8 cellular contexts compared by ENCODE assay signal in the genomic region with DNA sequence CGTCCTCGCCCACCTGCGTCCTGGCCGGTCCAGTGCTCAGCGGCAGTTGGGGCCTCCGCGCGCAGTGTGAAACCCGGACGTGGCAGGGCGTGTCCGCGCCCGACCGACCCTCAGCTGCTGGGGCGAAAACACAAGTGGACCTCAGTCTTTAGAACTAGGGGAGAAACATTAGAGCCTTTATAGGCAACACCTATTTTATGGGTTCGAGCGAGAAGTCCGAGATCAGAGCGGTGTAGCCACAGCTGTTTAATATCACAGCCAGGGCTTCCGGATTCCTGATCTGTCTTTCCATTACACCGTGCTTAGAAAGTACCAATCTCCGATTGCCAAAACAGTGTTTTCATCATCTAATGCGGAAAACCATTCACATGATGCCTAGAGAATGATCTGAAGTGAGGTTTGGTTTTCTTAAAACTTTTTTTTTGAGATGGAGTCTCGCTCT. TPM values are rescaled to one million over a fixed set of nuclear protein-coding genes. Genes with fewer than 3 reads are reported as not detected.
A peak's percentile ranks its signal among the peaks of the same experiment; 100 is the strongest.
DNase-seq lines count a peak whose midpoint lies in the region; ATAC-seq and TF ChIP-seq lines count a peak whose summit lies in the region.

No MANE protein-coding gene starts in this region.

- H3K36me3 ChIP-seq in iPS DF 6.9 (ENCODE audit: control insufficient read depth, insufficient read depth, low read length): peaks cover 5% of the 10 kb centered on the region; the same call in 1 of the 2 replicates
- H3K36me3 ChIP-seq in spleen: peaks cover 0 to 29% (median 5%) of the 10 kb centered on the region in 6 donors

- peak overlapping the region; percentile 96 for H3K4me3 Mint-ChIP-seq in activated naive CD8-positive, alpha-beta T cell treated with anti-CD3 and anti-CD28 coated beads for 36 hours

- peak overlapping the region; percentile 97 for H3K27ac Mint-ChIP-seq in activated naive CD8-positive, alpha-beta T cell treated with anti-CD3 and anti-CD28 coated beads for 36 hours

- WGBS in iPS DF 6.9 (ENCODE audit: insufficient coverage, insufficient read length): no CpG with 5 or more reads among the region's 25 CpGs
- WGBS in spleen, 5 donors: 0 to 2% (median 1%) methylated on average over 19 to 25 of the region's 25 CpGs

- H3K27me3 ChIP-seq in iPS DF 6.9 (ENCODE audit: control insufficient read depth, insufficient read depth, low read length) (no peaks in the 10 kb centered on the region), spleen (replicated peaks in 1 of 7) (no peaks in the 10 kb centered on the region)

- H3K27ac ChIP-seq in iPS DF 6.9 (ENCODE audit: low read length): no peak overlapping the region
- H3K27ac ChIP-seq in spleen: peak overlapping the region in 7 of 8 donors; percentile 95 to 100 (median 99)

- H3K9me3 ChIP-seq in iPS DF 6.9 (ENCODE audit: control insufficient read depth, insufficient read depth, low read length) (no peaks in the 10 kb centered on the region), spleen (no peaks in the 10 kb centered on the region)

- no peak for TF ChIP-seq CTCF in spleen (IDR thresholded peaks at IDR 0.05 in 8 of 11, conservative IDR thresholded peaks at IDR 0.05 in 3 of 11)

- H3K4me1 ChIP-seq in iPS DF 6.9 (ENCODE audit: control insufficient read depth, insufficient read depth, low read length) (no peaks in the 10 kb centered on the region), spleen (peaks cover 15 to 36% (median 24%) of the 10 kb centered on the region in 6 donors)

- peaks cover 17% of the 10 kb centered on the region for H3K4me1 Mint-ChIP-seq in activated naive CD8-positive, alpha-beta T cell treated with anti-CD3 and anti-CD28 coated beads for 36 hours

- TF ChIP-seq POLR2A in spleen (IDR thresholded peaks at IDR 0.05): no peak

- no peaks in the 10 kb centered on the region for H3K27me3 Mint-ChIP-seq in activated naive CD8-positive, alpha-beta T cell treated with anti-CD3 and anti-CD28 coated beads for 36 hours

- peak overlapping the region; percentile 79; the same call in 1 of the 2 replicates for H3K4me3 ChIP-seq in iPS DF 6.9 (ENCODE audit: low read length)
- H3K4me3 ChIP-seq in spleen: peak overlapping the region; percentile 61 to 97 (median 84)

- H3K36me3 Mint-ChIP-seq in activated naive CD8-positive, alpha-beta T cell treated with anti-CD3 and anti-CD28 coated beads for 36 hours: peaks cover 40% of the 10 kb centered on the region

- DNase-seq in ACHN (peak; percentile 21), iPS DF 6.9 (ENCODE audit: low read depth, low spot score) (no peak), spleen (no peak), COR-L47 (lab: John Stamatoyannopoulos, UW) (no peak), ureter (ENCODE audit: low spot score) (no peak)
- no peak for DNase-seq in activated naive CD8-positive, alpha-beta T cell treated with anti-CD3 and anti-CD28 coated beads for 36 hours

- ATAC-seq in GM19043 (IDR thresholded peaks at IDR 0.05; ENCODE audit: low read depth, unreplicated experiment) (peak; percentile 22), HG03354 (IDR thresholded peaks at IDR 0.05; ENCODE audit: poor library complexity, severe bottlenecking, unreplicated experiment) (peak; percentile 26)

- intact Hi-C loops in spleen (cut with DNase I; ENCODE audit: low total_unique reads): loop anchor here (5.0 kb wide), 1 partner anchor 202 kb away; no protein-coding TSS in a partner anchor

- in situ Hi-C loops in ACHN (cut with HindIII; ENCODE audit: low pct_ligation_motif_present, low pct_unique_long_range_greater_than_20kb, low sequenced_read_pairs): no loop called here

- H3K9me3 Mint-ChIP-seq in activated naive CD8-positive, alpha-beta T cell treated with anti-CD3 and anti-CD28 coated beads for 36 hours: no peaks in the 10 kb centered on the region

RNA-seq across cellular contexts. Expression of gene RAD51, which starts 0.5 kb away (rescaled TPM):
- total RNA-seq in activated naive CD8-positive, alpha-beta T cell treated with anti-CD3 and anti-CD28 coated beads for 36 hours: 10 to 100 TPM; 67.7 to 69.6 TPM
- 1 to 10 TPM in 5 of 7 donors, under 1 TPM in 2; 0.43 to 5.5 (median 3.0) TPM for total RNA-seq in spleen
- 1 to 10 TPM in 2 of 3 donors, under 1 TPM in 1; 0.72 to 4.7 (median 2.0) TPM for polyA plus RNA-seq in spleen
- total RNA-seq in ureter: 0.68 TPM

RNA-seq across cellular contexts. Expression of gene RMDN3, which starts 59.6 kb away (rescaled TPM):
- 10 to 100 TPM; 32.0 to 32.4 TPM for total RNA-seq in activated naive CD8-positive, alpha-beta T cell treated with anti-CD3 and anti-CD28 coated beads for 36 hours
- total RNA-seq in spleen (10 to 100 TPM; 19.7 to 32.2 (median 25.6) TPM), ureter (34.6 TPM)
- polyA plus RNA-seq in spleen: 10 to 100 TPM; 13.0 to 15.4 (median 13.7) TPM

Comparison
In these comparisons a context has a peak if more than half of its experiments do, and no peak if none do; other contexts are left out.
1. RNA of gene RAD51, which starts 0.5 kb away (total RNA-seq): 67.7 to 69.6 TPM in activated naive CD8-positive, alpha-beta T cell treated with anti-CD3 and anti-CD28 coated beads for 36 hours; 0.43 to 5.5 TPM in spleen and 0.68 TPM in ureter (single experiment); every median in the first group is over 10 times any median in the second.